20 cellular contexts compared by ENCODE assay signal in genomic region chr4:146490106-146490505, GRCh38.
"Had no signal": no experiment of that assay in that cellular context is flagged by ENCODE, and none has a peak within 500 bp of the region (broad histone marks: within the 10 kb centered on the region; RNA-seq: fewer than 3 reads in every experiment).

No MANE protein-coding gene starts in this region.

- H3K27ac ChIP-seq: SJSA1 had no signal

- H3K9me3 ChIP-seq: SJSA1, SK-N-SH had no signal

- ATAC-seq: T-cell had no signal

- H3K36me3 ChIP-seq: SJSA1 had no signal

- DNase-seq: KBM-7, NCI-H1092 treated with DMSO at 0.1 percent for 48 hours, NCI-H1417 treated with DMSO at 0.1 percent for 48 hours, NCI-H146, NCI-H1694 treated with DMSO at 0.1 percent for 48 hours, NCI-H2029, NCI-H2081 treated with DMSO at 0.1 percent for 48 hours, NCI-H2171, NCI-H226, NCI-H510A, NCI-H524 treated with DMSO at 0.1 percent for 48 hours, NCI-H69, NCI-H774, Right ventricle myocardium superior, RPMI8226, SIG-M5, SK-N-SH, SW 1271, T-cell had no signal

- H3K4me3 Mint-ChIP-seq: T-cell had no signal

- H3K27me3 ChIP-seq: SJSA1 had no signal

- H3K9me3 Mint-ChIP-seq: T-cell had no signal

- H3K4me1 ChIP-seq: SJSA1 had no signal

- H3K27me3 Mint-ChIP-seq: T-cell had no signal

- H3K4me3 ChIP-seq: SJSA1 had no signal
